Comparison of ENCODE assay signal across 11 cellular contexts in the genomic region with DNA sequence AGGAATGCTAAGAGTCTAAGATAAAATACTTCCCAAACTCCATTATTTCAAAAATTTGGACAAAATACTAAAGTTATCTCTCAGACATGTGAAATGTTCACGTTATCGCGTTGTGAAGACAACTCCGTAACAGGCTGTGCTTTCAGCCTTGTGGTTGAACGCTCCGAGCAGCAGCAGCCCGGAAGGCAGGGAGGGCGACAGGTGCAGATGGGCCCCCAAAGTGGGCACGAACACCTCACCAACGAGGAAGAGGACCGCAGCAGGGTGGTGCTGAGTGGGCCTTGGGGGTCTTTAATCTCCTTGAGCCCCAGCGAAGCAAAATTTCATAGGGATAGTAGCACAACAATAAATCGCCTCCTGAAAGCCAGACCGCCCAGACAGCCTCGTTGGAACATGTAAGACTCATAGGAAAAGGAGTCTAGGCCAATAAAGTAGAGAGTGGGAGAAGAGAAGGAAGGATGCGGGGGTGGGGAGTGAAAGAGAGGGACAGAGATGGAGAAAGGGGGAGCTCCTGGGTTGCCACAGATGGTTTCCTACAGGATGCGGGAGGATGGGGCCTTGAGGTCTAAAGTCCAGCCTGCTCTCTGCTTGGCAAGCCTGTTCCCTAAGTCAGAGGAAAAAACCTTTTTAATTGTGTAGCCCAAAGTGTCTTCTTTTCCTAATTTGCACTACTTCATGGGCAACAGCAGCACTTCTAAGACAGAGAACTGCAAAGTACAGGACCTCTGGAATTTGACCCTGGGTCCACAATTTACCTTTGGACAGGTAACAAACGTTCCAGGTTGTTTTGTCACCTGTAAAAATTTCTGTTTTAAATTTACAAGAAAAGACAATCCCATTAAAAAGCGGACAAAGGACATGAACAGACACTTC. TPM values are rescaled to one million over a fixed set of nuclear protein-coding genes. Genes with fewer than 3 reads are reported as not detected.
A peak's percentile ranks its signal among the peaks of the same experiment; 100 is the strongest.
DNase-seq lines count a peak whose midpoint lies in the region; ATAC-seq, FAIRE-seq and TF ChIP-seq lines count a peak whose summit lies in the region.
"Had no signal": no experiment of that assay in that cellular context is flagged by ENCODE, and none has a peak within 500 bp of the region (broad histone marks: within the 10 kb centered on the region; RNA-seq: fewer than 3 reads in every experiment).

No MANE protein-coding gene starts in this region.

- no peaks in the 10 kb centered on the region for H3K27me3 ChIP-seq in CD8-positive, alpha-beta memory T cell (ENCODE audit: insufficient read depth, low read length, poor library complexity, severe bottlenecking)
- peaks cover 0 to 3% of the 10 kb centered on the region in 2 donors for H3K27me3 ChIP-seq in right atrium auricular region
- H3K27me3 ChIP-seq in pancreas, result no peaks in the 10 kb centered on the region

- H3K4me3 Mint-ChIP-seq in CD8-positive, alpha-beta memory T cell, result peak overlapping the region; percentile 65 to 92 (median 86)

- intact Hi-C loops in pancreas (cut with DNase I), result no loop called here

- TF ChIP-seq CTCF in VCaP (conservative IDR thresholded peaks at IDR 0.05) (no peak), right atrium auricular region (IDR thresholded peaks at IDR 0.05) (no peak), pancreas (IDR thresholded peaks at IDR 0.05) (no peak)

- POLR2A ChIA-PET in CD8-positive, alpha-beta memory T cell (lab: Charles Lee), result no interaction called here

- ATAC-seq in pancreas (no peak), GM21529 (IDR thresholded peaks at IDR 0.05; ENCODE audit: unreplicated experiment) (no peak), GM18867 (IDR thresholded peaks at IDR 0.05; ENCODE audit: unreplicated experiment) (no peak)

- no peak overlapping the region for H3K27ac ChIP-seq in CD8-positive, alpha-beta memory T cell (ENCODE audit: low read depth, low read length)
- H3K27ac ChIP-seq in VCaP, result peak overlapping the region; percentile 87
- peak overlapping the region; percentile 79 to 88 for H3K27ac ChIP-seq in right atrium auricular region
- H3K27ac ChIP-seq in pancreas, result peak overlapping the region; percentile 88 to 97 (median 94)
- H3K27ac ChIP-seq: brain microvascular endothelial cell had no signal

- peaks cover 12 to 29% (median 13%) of the 10 kb centered on the region in 3 donors for H3K4me1 Mint-ChIP-seq in CD8-positive, alpha-beta memory T cell

- no peaks in the 10 kb centered on the region for H3K9me3 ChIP-seq in CD8-positive, alpha-beta memory T cell (ENCODE audit: low read length)
- H3K9me3 ChIP-seq in right atrium auricular region, result no peaks in the 10 kb centered on the region
- no peaks in the 10 kb centered on the region for H3K9me3 ChIP-seq in pancreas

- no peaks in the 10 kb centered on the region for H3K36me3 ChIP-seq in CD8-positive, alpha-beta memory T cell (ENCODE audit: insufficient read depth, low read length)
- H3K36me3 ChIP-seq in right atrium auricular region (no peaks in the 10 kb centered on the region), pancreas (no peaks in the 10 kb centered on the region)
- H3K36me3 ChIP-seq: brain microvascular endothelial cell had no signal

- peaks cover 10% of the 10 kb centered on the region for H3K4me1 ChIP-seq in CD8-positive, alpha-beta memory T cell (ENCODE audit: insufficient read depth, low read length)
- H3K4me1 ChIP-seq in right atrium auricular region, result peaks cover 0 to 22% of the 10 kb centered on the region in 2 donors
- H3K4me1 ChIP-seq in pancreas, result peaks cover 0 to 18% (median 10%) of the 10 kb centered on the region in 3 donors

- peak in 1 of 5 donors; percentile 4 for DNase-seq in CD8-positive, alpha-beta memory T cell
- DNase-seq in right atrium auricular region (ENCODE audit: low spot score) (no peak), pancreas (peak in 2 of 6 donors; percentile 34 to 50), DMS114 treated with DMSO at 0.1 percent for 48 hours (lab: John Stamatoyannopoulos, UW; ENCODE audit: unreplicated experiment) (no peak)
- DNase-seq in activated CD4-positive, alpha-beta T cell treated with anti-CD3 and anti-CD28 coated beads, Interleukin-2, amount 50 U/mL, for 48 hours, result no peak
- DNase-seq: NCI-H187 treated with DMSO at 0.1 percent for 48 hours had no signal

- FAIRE-seq in pancreas (lab: Jason Lieb, UNC), result no peak
- FAIRE-seq: GM19239 had no signal

- WGBS in pancreas, 2 donors, result 29 to 34% methylated on average over 19 of the region's 19 CpGs

- no peaks in the 10 kb centered on the region for H3K9me3 Mint-ChIP-seq in CD8-positive, alpha-beta memory T cell

- peak overlapping the region in 3 of 8 donors; percentile 59 to 95 (median 78) for H3K27ac Mint-ChIP-seq in CD8-positive, alpha-beta memory T cell

- H3K4me3 ChIP-seq in CD8-positive, alpha-beta memory T cell (ENCODE audit: low read length), result peak overlapping the region; percentile 31
- H3K4me3 ChIP-seq in right atrium auricular region (peak overlapping the region; percentile 59 to 61), pancreas (peak overlapping the region; percentile 19 to 90 (median 74))

- H3K27me3 Mint-ChIP-seq in CD8-positive, alpha-beta memory T cell, result peaks cover 24 to 39% of the 10 kb centered on the region in 2 donors

- H3K36me3 Mint-ChIP-seq in CD8-positive, alpha-beta memory T cell, result peaks cover 0 to 1% (median 0%) of the 10 kb centered on the region in 3 donors

- CTCF ChIA-PET in CD8-positive, alpha-beta memory T cell (lab: Charles Lee), result interaction anchor here (1.9 kb wide), 1 partner anchor 31 kb away, joined by 4 read pairs; no protein-coding TSS in a partner anchor

RNA-seq across cellular contexts. Expression of gene FAM110C, which starts 1.3 kb away (rescaled TPM):
- under 1 TPM; 0.44 to 0.48 TPM for total RNA-seq in CD8-positive, alpha-beta memory T cell
- polyA plus RNA-seq in CD8-positive, alpha-beta memory T cell, result 0.15 TPM
- total RNA-seq in right atrium auricular region (10 to 100 TPM in 1 of 2 donors, 1 to 10 TPM in 1; 8.3 to 12.4 TPM), pancreas (10 to 100 TPM in 5 of 6 donors, 1 to 10 TPM in 1; 6.9 to 13.3 (median 10.3) TPM)
- polyA plus RNA-seq in pancreas, result 10 to 100 TPM; 11.6 to 22.4 TPM

Comparison
In these comparisons a context has a peak if more than half of its experiments do, and no peak if none do; other contexts are left out.
1. RNA of gene FAM110C, which starts 1.3 kb away (total RNA-seq): 8.3 to 12.4 TPM in right atrium auricular region and 6.9 to 13.3 TPM in pancreas; 0.44 to 0.48 TPM in CD8-positive, alpha-beta memory T cell; every median in the first group is over 4 times any median in the second.
2. Peak in every context shown above with its lines, with median percentiles within 50 percentile points of each other: H3K4me3 ChIP-seq.